ENCODE assay signal across 20 cellular contexts in the genomic region with DNA sequence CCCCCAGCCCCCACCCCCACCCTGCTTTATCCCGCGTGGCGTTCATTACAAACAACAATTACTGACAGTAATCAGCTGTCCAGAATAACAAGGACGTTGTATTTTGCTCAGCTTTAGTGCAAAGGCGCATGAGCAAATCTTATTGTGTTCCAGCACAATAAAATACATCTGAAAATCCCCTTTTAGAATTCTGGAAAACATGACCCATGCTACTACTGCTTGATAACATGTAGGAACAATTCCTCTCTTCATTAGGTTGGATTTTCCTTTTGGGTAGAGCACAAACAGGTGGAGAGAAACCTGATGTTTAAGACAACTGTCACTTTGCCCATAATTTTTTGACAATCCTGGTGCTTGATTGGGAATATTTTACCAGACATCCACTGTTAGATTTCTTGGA.
DNase-seq lines count a peak whose midpoint lies in the region; ATAC-seq and TF ChIP-seq lines count a peak whose summit lies in the region.
"Had no signal": no experiment of that assay in that cellular context is flagged by ENCODE, and none has a peak within 500 bp of the region (broad histone marks: within the 10 kb centered on the region; RNA-seq: fewer than 3 reads in every experiment).

No MANE protein-coding gene starts in this region.

- TF ChIP-seq POLR2A in spleen (IDR thresholded peaks at IDR 0.05): no peak

- H3K27ac Mint-ChIP-seq in GM23338: no peak overlapping the region
- H3K27ac Mint-ChIP-seq: activated naive CD8-positive, alpha-beta T cell treated with anti-CD3 and anti-CD28 coated beads, Interleukin-2, amount 10 ng/mL, durations not matched to agents 7 days and 5 days; CD8-positive, alpha-beta memory T cell; naive thymus-derived CD8-positive, alpha-beta T cell; progenitor cell of endocrine pancreas had no signal

- no peaks in the 10 kb centered on the region for H3K27me3 ChIP-seq in GM23338 (ENCODE audit: insufficient read depth)
- peaks cover 0 to 14% (median 0%) of the 10 kb centered on the region in 7 donors for H3K27me3 ChIP-seq in spleen (replicated peaks in 1 of 7)

- H3K27me3 Mint-ChIP-seq in GM23338 (ENCODE audit: insufficient read depth, low read depth, poor library complexity): no peaks in the 10 kb centered on the region

- peaks cover 13% of the 10 kb centered on the region for H3K9me2 ChIP-seq in GM23338 (ENCODE audit: insufficient read depth)

- 65 to 76% (median 71%) methylated on average over 5 of the region's 5 CpGs for WGBS in spleen, 5 donors

- DNase-seq in GM23338 (ENCODE audit: low spot score): no peak
- peak; percentile 47 for DNase-seq in globus pallidus (ENCODE audit: low spot score)
- no peak for DNase-seq in spleen
- DNase-seq in GM13976 (ENCODE audit: low spot score): no peak
- no peak for DNase-seq in ecto neural progenitor cell (ENCODE audit: low spot score)
- DNase-seq: activated CD4-positive, alpha-beta T cell treated with anti-CD3 and anti-CD28 coated beads for 1 hour; activated naive CD8-positive, alpha-beta T cell treated with anti-CD3 and anti-CD28 coated beads, Interleukin-2, amount 10 ng/mL, durations not matched to agents 7 days and 5 days; CD8-positive, alpha-beta memory T cell; DMS79; effector CD4-positive, alpha-beta T cell; mammary epithelial cell; naive thymus-derived CD8-positive, alpha-beta T cell; NCI-H1930; small intestine; stimulated activated CD4-positive, alpha-beta T cell treated with anti-CD3 and anti-CD28 coated beads, Interleukin-4, amount 100 ng/mL, for 24 hours had no signal

- H2AFZ ChIP-seq in GM23338: 0 out of 2 replicates have a peak overlapping the region, but pooled peaks have one; percentile 54

- no peak overlapping the region for H3K4me3 ChIP-seq in GM23338
- H3K4me3 ChIP-seq in spleen: peak overlapping the region in 1 of 8 donors; percentile 17
- H3K4me3 ChIP-seq: K562 had no signal

- H3K4me1 ChIP-seq in GM23338 (ENCODE audit: insufficient read depth) (peaks cover 18% of the 10 kb centered on the region), spleen (peaks cover 0 to 5% (median 3%) of the 10 kb centered on the region in 6 donors)

- in situ Hi-C loops in GM13976 (cut with MboI; ENCODE audit: low sequenced_read_pairs, unreplicated experiment): no loop called here

- H3K79me2 ChIP-seq in GM23338 (replicated peaks; ENCODE audit: insufficient read depth): no peaks in the 10 kb centered on the region

- 0 out of 2 replicates have a peak, but pooled peaks cover 6% of the 10 kb centered on the region for H3F3A ChIP-seq in GM23338 (replicated peaks; ENCODE audit: low read depth)

- no peak for ATAC-seq in GM23338
- ATAC-seq in HG02763 (IDR thresholded peaks at IDR 0.05; ENCODE audit: unreplicated experiment): no peak
- ATAC-seq in GM19328 (IDR thresholded peaks at IDR 0.05; ENCODE audit: unreplicated experiment): no peak
- ATAC-seq: K562; naive thymus-derived CD8-positive, alpha-beta T cell had no signal

- peaks cover 28% of the 10 kb centered on the region for H3K4me1 Mint-ChIP-seq in GM23338

- no peaks in the 10 kb centered on the region for H3K9me3 ChIP-seq in spleen

- no peak for TF ChIP-seq CTCF in GM23338 (conservative IDR thresholded peaks at IDR 0.05; ENCODE audit: low read depth in 2 of 2)
- TF ChIP-seq CTCF in spleen (IDR thresholded peaks at IDR 0.05 in 8 of 11, conservative IDR thresholded peaks at IDR 0.05 in 3 of 11): no peak
- no peak for TF ChIP-seq CTCF in GM13976 (IDR thresholded peaks at IDR 0.05; ENCODE audit: borderline replicate concordance, control extremely low read depth, extremely low read depth, insufficient read depth, missing control alignments)

- intact Hi-C loops in spleen (cut with DNase I; ENCODE audit: low total_unique reads): no loop called here

- peak overlapping the region; percentile 6; the same call in 1 of the 2 replicates for H3K4me2 ChIP-seq in GM23338

- no peak overlapping the region for H3K27ac ChIP-seq in GM23338 (ENCODE audit: low read depth)
- H3K27ac ChIP-seq in angular gyrus (ENCODE audit: low read depth, low read length): peak overlapping the region; percentile 60
- H3K27ac ChIP-seq in spleen: peak overlapping the region in 5 of 8 donors; percentile 14 to 40 (median 33)

- no peak overlapping the region for H3K4me3 Mint-ChIP-seq in GM23338
- H3K4me3 Mint-ChIP-seq: activated naive CD8-positive, alpha-beta T cell treated with anti-CD3 and anti-CD28 coated beads, Interleukin-2, amount 10 ng/mL, durations not matched to agents 7 days and 5 days; CD8-positive, alpha-beta memory T cell; naive thymus-derived CD8-positive, alpha-beta T cell had no signal

- no peaks in the 10 kb centered on the region for H3K9me3 Mint-ChIP-seq in GM23338
- H3K9me3 Mint-ChIP-seq: activated naive CD8-positive, alpha-beta T cell treated with anti-CD3 and anti-CD28 coated beads, Interleukin-2, amount 10 ng/mL, durations not matched to agents 7 days and 5 days; CD8-positive, alpha-beta memory T cell; naive thymus-derived CD8-positive, alpha-beta T cell had no signal

- H3K36me3 ChIP-seq in GM23338 (ENCODE audit: insufficient read depth) (no peaks in the 10 kb centered on the region), spleen (no peaks in the 10 kb centered on the region)

- no peaks in the 10 kb centered on the region for H3K36me3 Mint-ChIP-seq in GM23338 (ENCODE audit: low read depth)
- H3K36me3 Mint-ChIP-seq: activated naive CD8-positive, alpha-beta T cell treated with anti-CD3 and anti-CD28 coated beads, Interleukin-2, amount 10 ng/mL, durations not matched to agents 7 days and 5 days; CD8-positive, alpha-beta memory T cell; naive thymus-derived CD8-positive, alpha-beta T cell had no signal

- no peaks in the 10 kb centered on the region for H4K20me1 ChIP-seq in GM23338 (replicated peaks; ENCODE audit: insufficient read depth)

TF ChIP-seq in GM23338, 12 proteins besides CTCF, POLR2A, EP300 and RAD21 (continues in another document):
- TF ChIP-seq CREB1 (CRISPR knock-in tag; IDR thresholded peaks at IDR 0.05; ENCODE audit: low read depth): no peak
- TF ChIP-seq NANOG (IDR thresholded peaks at IDR 0.05; ENCODE audit: borderline replicate concordance): no peak
- TF ChIP-seq, protein P1, sequence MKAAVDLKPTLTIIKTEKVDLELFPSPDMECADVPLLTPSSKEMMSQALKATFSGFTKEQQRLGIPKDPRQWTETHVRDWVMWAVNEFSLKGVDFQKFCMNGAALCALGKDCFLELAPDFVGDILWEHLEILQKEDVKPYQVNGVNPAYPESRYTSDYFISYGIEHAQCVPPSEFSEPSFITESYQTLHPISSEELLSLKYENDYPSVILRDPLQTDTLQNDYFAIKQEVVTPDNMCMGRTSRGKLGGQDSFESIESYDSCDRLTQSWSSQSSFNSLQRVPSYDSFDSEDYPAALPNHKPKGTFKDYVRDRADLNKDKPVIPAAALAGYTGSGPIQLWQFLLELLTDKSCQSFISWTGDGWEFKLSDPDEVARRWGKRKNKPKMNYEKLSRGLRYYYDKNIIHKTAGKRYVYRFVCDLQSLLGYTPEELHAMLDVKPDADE (IDR thresholded peaks at IDR 0.05): no peak
- TF ChIP-seq POLR2AphosphoS5 (IDR thresholded peaks at IDR 0.05; ENCODE audit: low read depth): no peak
- TF ChIP-seq JUNB (IDR thresholded peaks at IDR 0.05; ENCODE audit: unreplicated experiment): no peak
